In the genomic region with DNA sequence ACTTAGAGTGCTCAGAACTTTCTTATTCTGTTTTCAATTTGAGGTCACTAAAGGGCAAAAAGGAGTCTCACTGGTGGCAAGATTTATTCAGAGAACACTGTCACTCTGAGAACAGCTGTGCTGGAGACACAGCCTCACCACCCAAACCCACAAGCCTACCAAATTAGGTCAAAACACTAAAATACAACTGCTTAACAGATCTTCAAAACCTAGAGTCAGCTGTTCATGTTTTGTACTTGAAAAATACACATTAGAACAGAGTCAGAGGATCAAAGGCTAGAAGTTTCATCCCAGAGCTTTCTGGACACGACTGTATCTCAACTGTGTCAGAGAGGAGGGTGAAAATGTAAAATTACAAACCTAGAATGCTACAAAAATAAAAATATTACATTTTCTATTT, we compare ENCODE assay signal across 10 cellular contexts.
DNase-seq lines count a peak whose midpoint lies in the region; ATAC-seq and TF ChIP-seq lines count a peak whose summit lies in the region.
"Had no signal": no experiment of that assay in that cellular context is flagged by ENCODE, and none has a peak within 500 bp of the region (broad histone marks: within the 10 kb centered on the region; RNA-seq: fewer than 3 reads in every experiment).

No MANE protein-coding gene starts in this region.

- peaks cover 15% of the 10 kb centered on the region for H3F3A ChIP-seq in smooth muscle cell (ENCODE audit: low read depth)

- H3K27me3 Mint-ChIP-seq in activated CD8-positive, alpha-beta T cell treated with anti-CD3 and anti-CD28 coated beads, Interleukin-2, amount 10 ng/mL, durations not matched to agents 7 days and 5 days (ENCODE audit: low read depth) = no peaks in the 10 kb centered on the region
- no peaks in the 10 kb centered on the region for H3K27me3 Mint-ChIP-seq in activated T-helper 2 cell treated with anti-CD3 and anti-CD28 coated beads, Interferon-gamma antibody, Interleukin-2, Interleukin-4, amounts not matched to agents 10 μg/mL and 5 μg/mL and 100 μg/mL, durations not matched to agents 14 hours and 24 hours and 36 hours (ENCODE audit: low read depth)

- DNase-seq in activated CD4-positive, CD25-positive, alpha-beta regulatory T cell treated with anti-CD3 and anti-CD28 coated beads, Interleukin-2, amount 50 U/mL, for 72 hours = no peak
- no peak for DNase-seq in activated CD8-positive, alpha-beta T cell treated with anti-CD3 and anti-CD28 coated beads, Interleukin-2, amount 10 ng/mL, durations not matched to agents 7 days and 5 days
- DNase-seq in smooth muscle cell (lab: John Stamatoyannopoulos, UW; ENCODE audit: unreplicated experiment) (no peak), RKO (ENCODE audit: low spot score) (no peak)
- DNase-seq in activated T-helper 2 cell treated with anti-CD3 and anti-CD28 coated beads, Interferon-gamma antibody, Interleukin-2, Interleukin-4, amounts not matched to agents 10 μg/mL and 5 μg/mL and 100 μg/mL, durations not matched to agents 14 hours and 24 hours and 36 hours (ENCODE audit: low spot score) = no peak
- DNase-seq: activated T-cell treated with anti-CD3 and anti-CD28 coated beads, Interleukin-2, amount 50 U/mL, for 48 hours; left cardiac atrium had no signal

- H3K4me2 ChIP-seq in smooth muscle cell = peak overlapping the region; percentile 38

- H3K9me3 ChIP-seq in smooth muscle cell (replicated peaks; ENCODE audit: low read depth) = no peaks in the 10 kb centered on the region

- H4K20me1 ChIP-seq in smooth muscle cell (ENCODE audit: low read depth) = no peaks in the 10 kb centered on the region

- H3K4me1 Mint-ChIP-seq in activated CD8-positive, alpha-beta T cell treated with anti-CD3 and anti-CD28 coated beads, Interleukin-2, amount 10 ng/mL, durations not matched to agents 7 days and 5 days (ENCODE audit: low read depth) = no peaks in the 10 kb centered on the region
- H3K4me1 Mint-ChIP-seq in activated T-helper 2 cell treated with anti-CD3 and anti-CD28 coated beads, Interferon-gamma antibody, Interleukin-2, Interleukin-4, amounts not matched to agents 10 μg/mL and 5 μg/mL and 100 μg/mL, durations not matched to agents 14 hours and 24 hours and 36 hours (ENCODE audit: low read depth) = peaks cover 16% of the 10 kb centered on the region

- peak overlapping the region; percentile 72 for H3K27ac ChIP-seq in smooth muscle cell (ENCODE audit: low read depth)

- CTCF ChIA-PET in activated CD8-positive, alpha-beta T cell treated with anti-CD3 and anti-CD28 coated beads, Interleukin-2, amount 10 ng/mL, durations not matched to agents 7 days and 5 days (lab: Charles Lee) = interaction anchor here (1.1 kb wide), 1 partner anchor 58 kb away, joined by 3 read pairs; no protein-coding TSS in a partner anchor

- no peak overlapping the region for H2AFZ ChIP-seq in smooth muscle cell (ENCODE audit: low read depth)

- WGBS in smooth muscle cell (ENCODE audit: low lambda C conversion rate) = 5% methylated on average over 1 of the region's 1 CpG

- peaks cover 12% of the 10 kb centered on the region for H3K36me3 Mint-ChIP-seq in activated CD8-positive, alpha-beta T cell treated with anti-CD3 and anti-CD28 coated beads, Interleukin-2, amount 10 ng/mL, durations not matched to agents 7 days and 5 days (ENCODE audit: low read depth)
- H3K36me3 Mint-ChIP-seq in activated T-helper 2 cell treated with anti-CD3 and anti-CD28 coated beads, Interferon-gamma antibody, Interleukin-2, Interleukin-4, amounts not matched to agents 10 μg/mL and 5 μg/mL and 100 μg/mL, durations not matched to agents 14 hours and 24 hours and 36 hours (ENCODE audit: low read depth) = peaks cover 4% of the 10 kb centered on the region

- TF ChIP-seq CTCF in smooth muscle cell (IDR thresholded peaks at IDR 0.05; ENCODE audit: borderline replicate concordance, insufficient read depth, poor library complexity, severe bottlenecking) = no peak

- no peak overlapping the region for H3K4me3 Mint-ChIP-seq in activated CD8-positive, alpha-beta T cell treated with anti-CD3 and anti-CD28 coated beads, Interleukin-2, amount 10 ng/mL, durations not matched to agents 7 days and 5 days
- no peak overlapping the region for H3K4me3 Mint-ChIP-seq in activated T-helper 2 cell treated with anti-CD3 and anti-CD28 coated beads, Interferon-gamma antibody, Interleukin-2, Interleukin-4, amounts not matched to agents 10 μg/mL and 5 μg/mL and 100 μg/mL, durations not matched to agents 14 hours and 24 hours and 36 hours (ENCODE audit: low read depth)

- H3K27me3 ChIP-seq in smooth muscle cell (ENCODE audit: low read depth) = no peaks in the 10 kb centered on the region

- H3K4me1 ChIP-seq in smooth muscle cell (ENCODE audit: low read depth) = peaks cover 1% of the 10 kb centered on the region

- peak; percentile 70 to 77 for ATAC-seq in activated CD4-positive, CD25-positive, alpha-beta regulatory T cell treated with anti-CD3 and anti-CD28 coated beads, Interleukin-2, amount 50 U/mL, for 24 hours
- ATAC-seq in HG02763 (IDR thresholded peaks at IDR 0.05; ENCODE audit: unreplicated experiment) = peak; percentile 90
- ATAC-seq in activated CD8-positive, alpha-beta T cell treated with anti-CD3 and anti-CD28 coated beads, Interleukin-2, amount 10 ng/mL, durations not matched to agents 7 days and 5 days = peak; percentile 33
- no peak for ATAC-seq in esophagus mucosa

- H3K79me2 ChIP-seq in smooth muscle cell (ENCODE audit: low read depth) = no peaks in the 10 kb centered on the region

- H3K9me3 Mint-ChIP-seq in activated CD8-positive, alpha-beta T cell treated with anti-CD3 and anti-CD28 coated beads, Interleukin-2, amount 10 ng/mL, durations not matched to agents 7 days and 5 days (ENCODE audit: insufficient read depth) = no peaks in the 10 kb centered on the region
- peaks cover 3% of the 10 kb centered on the region for H3K9me3 Mint-ChIP-seq in activated T-helper 2 cell treated with anti-CD3 and anti-CD28 coated beads, Interferon-gamma antibody, Interleukin-2, Interleukin-4, amounts not matched to agents 10 μg/mL and 5 μg/mL and 100 μg/mL, durations not matched to agents 14 hours and 24 hours and 36 hours

- POLR2A ChIA-PET in activated CD8-positive, alpha-beta T cell treated with anti-CD3 and anti-CD28 coated beads, Interleukin-2, amount 10 ng/mL, durations not matched to agents 7 days and 5 days (lab: Charles Lee) = no interaction called here

- no peak overlapping the region for H3K27ac Mint-ChIP-seq in activated CD8-positive, alpha-beta T cell treated with anti-CD3 and anti-CD28 coated beads, Interleukin-2, amount 10 ng/mL, durations not matched to agents 7 days and 5 days
- H3K27ac Mint-ChIP-seq in activated T-helper 2 cell treated with anti-CD3 and anti-CD28 coated beads, Interferon-gamma antibody, Interleukin-2, Interleukin-4, amounts not matched to agents 10 μg/mL and 5 μg/mL and 100 μg/mL, durations not matched to agents 14 hours and 24 hours and 36 hours = no peak overlapping the region

- no peak overlapping the region for H3K4me3 ChIP-seq in smooth muscle cell

- no peaks in the 10 kb centered on the region for H3K36me3 ChIP-seq in smooth muscle cell (ENCODE audit: low read depth)

- intact Hi-C loops in activated T-helper 2 cell treated with anti-CD3 and anti-CD28 coated beads, Interferon-gamma antibody, Interleukin-2, Interleukin-4, amounts not matched to agents 10 μg/mL and 5 μg/mL and 100 μg/mL, durations not matched to agents 14 hours and 24 hours and 36 hours (cut with micrococcal nuclease) = no loop called here

- H3K9ac ChIP-seq in smooth muscle cell (ENCODE audit: low read depth) = peak overlapping the region; percentile 12
